2 cellular contexts compared by ENCODE assay signal in the genomic region with DNA sequence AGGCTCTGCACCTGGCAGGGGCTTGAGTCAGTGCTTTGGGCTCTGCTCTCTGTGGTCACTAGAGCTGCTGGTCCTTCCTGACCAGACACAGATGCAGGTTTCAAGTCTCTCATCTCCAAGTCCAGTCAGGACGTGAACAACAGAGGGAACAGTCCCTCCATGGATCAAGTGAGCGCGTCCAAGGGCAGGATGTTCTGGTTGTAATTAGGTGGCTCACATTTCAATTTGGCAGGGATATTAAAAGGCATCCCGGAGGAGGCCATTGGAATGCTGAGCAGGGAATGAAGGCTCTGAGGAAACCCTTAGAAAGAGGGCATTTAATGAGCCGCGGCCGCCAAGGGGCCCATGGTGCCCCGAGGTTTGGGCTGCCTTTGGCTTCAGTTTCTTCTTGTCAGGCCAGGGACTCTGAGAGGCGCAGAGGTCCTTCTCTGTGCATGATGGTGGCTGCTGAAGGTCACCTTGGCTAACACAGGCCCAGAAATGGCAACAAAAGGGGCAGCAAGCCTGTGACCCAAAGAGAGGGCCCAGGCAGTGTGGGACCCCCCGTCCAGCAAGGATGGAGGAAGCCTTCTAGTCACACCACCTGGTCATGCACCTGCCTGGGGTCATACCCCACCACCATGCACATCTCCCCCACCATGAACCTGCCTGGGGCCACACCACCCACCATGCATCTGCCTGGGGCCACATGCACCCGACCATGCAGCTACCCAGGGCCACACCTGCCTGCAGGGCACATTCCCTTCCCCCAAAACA.
TF ChIP-seq lines count a peak whose summit lies in the region.

No MANE protein-coding gene starts in this region.

TF ChIP-seq in Ishikawa, 13 proteins besides CTCF, POLR2A, EP300 and RAD21 (continued from another document):
- TF ChIP-seq FOXM1 (IDR thresholded peaks at IDR 0.05; ENCODE audit: borderline replicate concordance, low read depth) (no peak), CEBPB (IDR thresholded peaks at IDR 0.05) (no peak), NFIC (IDR thresholded peaks at IDR 0.05) (peak; percentile 94), EGR1 (IDR thresholded peaks at IDR 0.05) (no peak)
- TF ChIP-seq, protein P1, sequence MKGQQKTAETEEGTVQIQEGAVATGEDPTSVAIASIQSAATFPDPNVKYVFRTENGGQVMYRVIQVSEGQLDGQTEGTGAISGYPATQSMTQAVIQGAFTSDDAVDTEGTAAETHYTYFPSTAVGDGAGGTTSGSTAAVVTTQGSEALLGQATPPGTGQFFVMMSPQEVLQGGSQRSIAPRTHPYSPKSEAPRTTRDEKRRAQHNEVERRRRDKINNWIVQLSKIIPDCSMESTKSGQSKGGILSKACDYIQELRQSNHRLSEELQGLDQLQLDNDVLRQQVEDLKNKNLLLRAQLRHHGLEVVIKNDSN (IDR thresholded peaks at IDR 0.05): peak; percentile 29; the same call in 1 of the 2 replicates

TF ChIP-seq in GM23338, 12 proteins besides CTCF, POLR2A, EP300 and RAD21 (continued from another document):
- TF ChIP-seq, protein P2, sequence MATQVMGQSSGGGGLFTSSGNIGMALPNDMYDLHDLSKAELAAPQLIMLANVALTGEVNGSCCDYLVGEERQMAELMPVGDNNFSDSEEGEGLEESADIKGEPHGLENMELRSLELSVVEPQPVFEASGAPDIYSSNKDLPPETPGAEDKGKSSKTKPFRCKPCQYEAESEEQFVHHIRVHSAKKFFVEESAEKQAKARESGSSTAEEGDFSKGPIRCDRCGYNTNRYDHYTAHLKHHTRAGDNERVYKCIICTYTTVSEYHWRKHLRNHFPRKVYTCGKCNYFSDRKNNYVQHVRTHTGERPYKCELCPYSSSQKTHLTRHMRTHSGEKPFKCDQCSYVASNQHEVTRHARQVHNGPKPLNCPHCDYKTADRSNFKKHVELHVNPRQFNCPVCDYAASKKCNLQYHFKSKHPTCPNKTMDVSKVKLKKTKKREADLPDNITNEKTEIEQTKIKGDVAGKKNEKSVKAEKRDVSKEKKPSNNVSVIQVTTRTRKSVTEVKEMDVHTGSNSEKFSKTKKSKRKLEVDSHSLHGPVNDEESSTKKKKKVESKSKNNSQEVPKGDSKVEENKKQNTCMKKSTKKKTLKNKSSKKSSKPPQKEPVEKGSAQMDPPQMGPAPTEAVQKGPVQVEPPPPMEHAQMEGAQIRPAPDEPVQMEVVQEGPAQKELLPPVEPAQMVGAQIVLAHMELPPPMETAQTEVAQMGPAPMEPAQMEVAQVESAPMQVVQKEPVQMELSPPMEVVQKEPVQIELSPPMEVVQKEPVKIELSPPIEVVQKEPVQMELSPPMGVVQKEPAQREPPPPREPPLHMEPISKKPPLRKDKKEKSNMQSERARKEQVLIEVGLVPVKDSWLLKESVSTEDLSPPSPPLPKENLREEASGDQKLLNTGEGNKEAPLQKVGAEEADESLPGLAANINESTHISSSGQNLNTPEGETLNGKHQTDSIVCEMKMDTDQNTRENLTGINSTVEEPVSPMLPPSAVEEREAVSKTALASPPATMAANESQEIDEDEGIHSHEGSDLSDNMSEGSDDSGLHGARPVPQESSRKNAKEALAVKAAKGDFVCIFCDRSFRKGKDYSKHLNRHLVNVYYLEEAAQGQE (IDR thresholded peaks at IDR 0.05; ENCODE audit: unreplicated experiment): no peak
- no peak for TF ChIP-seq ZNF114 (CRISPR knock-in tag; IDR thresholded peaks at IDR 0.05)
- TF ChIP-seq, protein P3, sequence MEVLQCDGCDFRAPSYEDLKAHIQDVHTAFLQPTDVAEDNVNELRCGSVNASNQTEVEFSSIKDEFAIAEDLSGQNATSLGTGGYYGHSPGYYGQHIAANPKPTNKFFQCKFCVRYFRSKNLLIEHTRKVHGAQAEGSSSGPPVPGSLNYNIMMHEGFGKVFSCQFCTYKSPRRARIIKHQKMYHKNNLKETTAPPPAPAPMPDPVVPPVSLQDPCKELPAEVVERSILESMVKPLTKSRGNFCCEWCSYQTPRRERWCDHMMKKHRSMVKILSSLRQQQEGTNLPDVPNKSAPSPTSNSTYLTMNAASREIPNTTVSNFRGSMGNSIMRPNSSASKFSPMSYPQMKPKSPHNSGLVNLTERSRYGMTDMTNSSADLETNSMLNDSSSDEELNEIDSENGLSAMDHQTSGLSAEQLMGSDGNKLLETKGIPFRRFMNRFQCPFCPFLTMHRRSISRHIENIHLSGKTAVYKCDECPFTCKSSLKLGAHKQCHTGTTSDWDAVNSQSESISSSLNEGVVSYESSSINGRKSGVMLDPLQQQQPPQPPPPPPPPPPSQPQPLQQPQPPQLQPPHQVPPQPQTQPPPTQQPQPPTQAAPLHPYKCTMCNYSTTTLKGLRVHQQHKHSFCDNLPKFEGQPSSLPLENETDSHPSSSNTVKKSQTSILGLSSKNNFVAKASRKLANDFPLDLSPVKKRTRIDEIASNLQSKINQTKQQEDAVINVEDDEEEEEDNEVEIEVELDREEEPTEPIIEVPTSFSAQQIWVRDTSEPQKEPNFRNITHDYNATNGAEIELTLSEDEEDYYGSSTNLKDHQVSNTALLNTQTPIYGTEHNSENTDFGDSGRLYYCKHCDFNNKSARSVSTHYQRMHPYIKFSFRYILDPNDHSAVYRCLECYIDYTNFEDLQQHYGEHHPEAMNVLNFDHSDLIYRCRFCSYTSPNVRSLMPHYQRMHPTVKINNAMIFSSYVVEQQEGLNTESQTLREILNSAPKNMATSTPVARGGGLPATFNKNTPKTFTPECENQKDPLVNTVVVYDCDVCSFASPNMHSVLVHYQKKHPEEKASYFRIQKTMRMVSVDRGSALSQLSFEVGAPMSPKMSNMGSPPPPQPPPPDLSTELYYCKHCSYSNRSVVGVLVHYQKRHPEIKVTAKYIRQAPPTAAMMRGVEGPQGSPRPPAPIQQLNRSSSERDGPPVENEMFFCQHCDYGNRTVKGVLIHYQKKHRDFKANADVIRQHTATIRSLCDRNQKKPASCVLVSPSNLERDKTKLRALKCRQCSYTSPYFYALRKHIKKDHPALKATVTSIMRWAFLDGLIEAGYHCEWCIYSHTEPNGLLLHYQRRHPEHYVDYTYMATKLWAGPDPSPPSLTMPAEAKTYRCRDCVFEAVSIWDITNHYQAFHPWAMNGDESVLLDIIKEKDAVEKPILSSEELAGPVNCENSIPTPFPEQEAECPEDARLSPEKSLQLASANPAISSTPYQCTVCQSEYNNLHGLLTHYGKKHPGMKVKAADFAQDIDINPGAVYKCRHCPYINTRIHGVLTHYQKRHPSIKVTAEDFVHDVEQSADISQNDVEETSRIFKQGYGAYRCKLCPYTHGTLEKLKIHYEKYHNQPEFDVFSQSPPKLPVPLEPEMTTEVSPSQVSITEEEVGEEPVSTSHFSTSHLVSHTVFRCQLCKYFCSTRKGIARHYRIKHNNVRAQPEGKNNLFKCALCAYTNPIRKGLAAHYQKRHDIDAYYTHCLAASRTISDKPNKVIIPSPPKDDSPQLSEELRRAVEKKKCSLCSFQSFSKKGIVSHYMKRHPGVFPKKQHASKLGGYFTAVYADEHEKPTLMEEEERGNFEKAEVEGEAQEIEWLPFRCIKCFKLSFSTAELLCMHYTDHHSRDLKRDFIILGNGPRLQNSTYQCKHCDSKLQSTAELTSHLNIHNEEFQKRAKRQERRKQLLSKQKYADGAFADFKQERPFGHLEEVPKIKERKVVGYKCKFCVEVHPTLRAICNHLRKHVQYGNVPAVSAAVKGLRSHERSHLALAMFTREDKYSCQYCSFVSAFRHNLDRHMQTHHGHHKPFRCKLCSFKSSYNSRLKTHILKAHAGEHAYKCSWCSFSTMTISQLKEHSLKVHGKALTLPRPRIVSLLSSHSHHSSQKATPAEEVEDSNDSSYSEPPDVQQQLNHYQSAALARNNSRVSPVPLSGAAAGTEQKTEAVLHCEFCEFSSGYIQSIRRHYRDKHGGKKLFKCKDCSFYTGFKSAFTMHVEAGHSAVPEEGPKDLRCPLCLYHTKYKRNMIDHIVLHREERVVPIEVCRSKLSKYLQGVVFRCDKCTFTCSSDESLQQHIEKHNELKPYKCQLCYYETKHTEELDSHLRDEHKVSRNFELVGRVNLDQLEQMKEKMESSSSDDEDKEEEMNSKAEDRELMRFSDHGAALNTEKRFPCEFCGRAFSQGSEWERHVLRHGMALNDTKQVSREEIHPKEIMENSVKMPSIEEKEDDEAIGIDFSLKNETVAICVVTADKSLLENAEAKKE (CRISPR knock-in tag; IDR thresholded peaks at IDR 0.05): no peak
- TF ChIP-seq ZNF331 (CRISPR knock-in tag; IDR thresholded peaks at IDR 0.05; ENCODE audit: low read depth): no peak
- no peak for TF ChIP-seq EZH2phosphoT487 (IDR thresholded peaks at IDR 0.05; ENCODE audit: unreplicated experiment)
- no peak for TF ChIP-seq EZH2 (IDR thresholded peaks at IDR 0.05; ENCODE audit: low read depth, unreplicated experiment)
